9 cellular contexts compared by ENCODE assay signal in genomic region chr5:93894471-93895354, GRCh38.
DNase-seq lines count a peak whose midpoint lies in the region; TF ChIP-seq lines count a peak whose summit lies in the region.
"Had no signal": no experiment of that assay in that cellular context is flagged by ENCODE, and none has a peak within 500 bp of the region (broad histone marks: within the 10 kb centered on the region; RNA-seq: fewer than 3 reads in every experiment).

No MANE protein-coding gene starts in this region.

- BruUV-seq in OCI-LY7 (replicated peaks; lab: Mats Ljungman, UMichigan) = no TSS peak

- no peaks in the 10 kb centered on the region for H4K20me1 ChIP-seq in OCI-LY7 (ENCODE audit: insufficient read depth, low read length)

- no peak overlapping the region for H4K91ac ChIP-seq in mesenchymal stem cell (ENCODE audit: low read length)

- intact Hi-C loops in OCI-LY7 (cut with micrococcal nuclease; ENCODE audit: unreplicated experiment) = no loop called here
- intact Hi-C loops in ascending aorta (cut with DNase I) = no loop called here

- DNase-seq in GM13976 (ENCODE audit: low spot score) = no peak
- DNase-seq in OCI-LY7 (ENCODE audit: low spot score) = no peak
- DNase-seq in fibroblast of mammary gland (ENCODE audit: low read depth) = peak; percentile 28
- no peak for DNase-seq in mesenchymal stem cell
- no peak for DNase-seq in stimulated activated CD4-positive, alpha-beta T cell treated with anti-CD3 and anti-CD28 coated beads, Interleukin-12 subunit alpha, Interleukin-12 subunit beta, amount 100 ng/mL, for 4 hours
- DNase-seq in GF-D8 (lab: John Stamatoyannopoulos, UW) = no peak
- DNase-seq in ascending aorta (ENCODE audit: low spot score in 2 of 2) = no peak
- DNase-seq: effector memory CD4-positive, alpha-beta T cell had no signal

- no peaks in the 10 kb centered on the region for H3K79me2 ChIP-seq in OCI-LY7 (ENCODE audit: insufficient read depth, low read depth, low read length)

- H2BK5ac ChIP-seq in mesenchymal stem cell (ENCODE audit: low read depth, low read length, poor library complexity, severe bottlenecking) = no peak overlapping the region

- no peak overlapping the region for H3K23ac ChIP-seq in mesenchymal stem cell (ENCODE audit: low read length in 2 of 2)

- CTCF ChIA-PET in OCI-LY7 (lab: Charles Lee; ENCODE audit: unreplicated experiment) = no interaction called here

- H3K4ac ChIP-seq in mesenchymal stem cell (ENCODE audit: low read depth in 1 of 2, low read length in 2 of 2) = no peak overlapping the region

- whole genome bisulfite sequencing in mesenchymal stem cell = 80% methylated on average over 8 of the region's 10 CpGs

- H3K9ac ChIP-seq in mesenchymal stem cell (ENCODE audit: low read length) = no peak overlapping the region

- H3K9me3 ChIP-seq in OCI-LY7 (ENCODE audit: low read length) (no peaks in the 10 kb centered on the region), mesenchymal stem cell (ENCODE audit: control insufficient read depth, low read length) (no peaks in the 10 kb centered on the region), ascending aorta (no peaks in the 10 kb centered on the region)

- H2BK15ac ChIP-seq in mesenchymal stem cell (ENCODE audit: low read depth, poor library complexity, severe bottlenecking) = no peak overlapping the region

- H3K36me3 ChIP-seq in OCI-LY7 (ENCODE audit: insufficient read depth, low read length) (no peaks in the 10 kb centered on the region), mesenchymal stem cell (ENCODE audit: control insufficient read depth in 1 of 2, insufficient read depth in 2 of 2, low read depth in 1 of 2, low read length in 2 of 2) (no peaks in the 10 kb centered on the region), ascending aorta (no peaks in the 10 kb centered on the region)

- H3K4me3 ChIP-seq in OCI-LY7 (ENCODE audit: low read depth, low read length, poor library complexity, severe bottlenecking) (no peak overlapping the region), fibroblast of mammary gland (ENCODE audit: control insufficient read depth, low read depth, low read length) (no peak overlapping the region), mesenchymal stem cell (ENCODE audit: insufficient read depth in 1 of 2, low read depth in 1 of 2, low read length in 2 of 2) (no peak overlapping the region), ascending aorta (no peak overlapping the region)

- H3K9me2 ChIP-seq in OCI-LY7 (ENCODE audit: insufficient read depth, low read length) = no peaks in the 10 kb centered on the region

- no peak overlapping the region for H2BK12ac ChIP-seq in mesenchymal stem cell (ENCODE audit: low read length in 2 of 2)

- H3K27ac ChIP-seq in 22Rv1 (no peak overlapping the region), OCI-LY7 (ENCODE audit: low read depth, low read length, poor library complexity, severe bottlenecking) (no peak overlapping the region), mesenchymal stem cell (ENCODE audit: low read length, poor library complexity, severe bottlenecking) (no peak overlapping the region), ascending aorta (no peak overlapping the region)

- no peak overlapping the region for H2AK5ac ChIP-seq in mesenchymal stem cell (ENCODE audit: low read length, severe bottlenecking)

- H3K4me2 ChIP-seq in OCI-LY7 (ENCODE audit: low read length) (no peak overlapping the region), mesenchymal stem cell (ENCODE audit: low read length, poor library complexity, severe bottlenecking) (no peak overlapping the region)

- in situ Hi-C loops in GM13976 (cut with MboI; ENCODE audit: low sequenced_read_pairs, unreplicated experiment) = no loop called here

- peak; percentile 83 for TF ChIP-seq CTCF in 22Rv1 (IDR thresholded peaks at IDR 0.05)
- peak; percentile 41 for TF ChIP-seq CTCF in GM13976 (IDR thresholded peaks at IDR 0.05; ENCODE audit: borderline replicate concordance, control extremely low read depth, extremely low read depth, insufficient read depth, missing control alignments)
- TF ChIP-seq CTCF in OCI-LY7 (conservative IDR thresholded peaks at IDR 0.05; ENCODE audit: low read length) = peak; percentile 66
- TF ChIP-seq CTCF in fibroblast of mammary gland (conservative IDR thresholded peaks at IDR 0.05; ENCODE audit: control insufficient read depth, insufficient read depth, low read depth, low read length) = peak; percentile 68
- peak in 1 of 3 experiments; percentile 22 for TF ChIP-seq CTCF in ascending aorta (IDR thresholded peaks at IDR 0.05)

- H4K8ac ChIP-seq in mesenchymal stem cell (ENCODE audit: low read length) = no peak overlapping the region

- no peaks in the 10 kb centered on the region for H3K27me3 ChIP-seq in mesenchymal stem cell (ENCODE audit: control insufficient read depth in 1 of 2, insufficient read depth in 1 of 2, low read length in 2 of 2)
- no peaks in the 10 kb centered on the region for H3K27me3 ChIP-seq in ascending aorta

- no peak overlapping the region for H3K14ac ChIP-seq in mesenchymal stem cell (ENCODE audit: low read length in 2 of 2)

- POLR2A ChIA-PET in OCI-LY7 (lab: Charles Lee) = no interaction called here

- no peaks in the 10 kb centered on the region for H3K79me1 ChIP-seq in mesenchymal stem cell (replicated peaks; ENCODE audit: low read length, poor library complexity, severe bottlenecking)

- H3K4me1 ChIP-seq in OCI-LY7 (ENCODE audit: insufficient read depth, low read length, poor library complexity, severe bottlenecking) (no peaks in the 10 kb centered on the region), mesenchymal stem cell (ENCODE audit: control insufficient read depth, insufficient read depth, low read depth, low read length) (no peaks in the 10 kb centered on the region), ascending aorta (no peaks in the 10 kb centered on the region)

- no peak overlapping the region for H2BK120ac ChIP-seq in mesenchymal stem cell (ENCODE audit: low read depth, low read length)

- H3K18ac ChIP-seq in mesenchymal stem cell (ENCODE audit: low read depth in 1 of 2, low read length in 2 of 2) = no peak overlapping the region

- H2AFZ ChIP-seq in OCI-LY7 (ENCODE audit: low read length) (no peak overlapping the region), mesenchymal stem cell (ENCODE audit: low read depth, low read length) (no peak overlapping the region)
